In the genomic region with DNA sequence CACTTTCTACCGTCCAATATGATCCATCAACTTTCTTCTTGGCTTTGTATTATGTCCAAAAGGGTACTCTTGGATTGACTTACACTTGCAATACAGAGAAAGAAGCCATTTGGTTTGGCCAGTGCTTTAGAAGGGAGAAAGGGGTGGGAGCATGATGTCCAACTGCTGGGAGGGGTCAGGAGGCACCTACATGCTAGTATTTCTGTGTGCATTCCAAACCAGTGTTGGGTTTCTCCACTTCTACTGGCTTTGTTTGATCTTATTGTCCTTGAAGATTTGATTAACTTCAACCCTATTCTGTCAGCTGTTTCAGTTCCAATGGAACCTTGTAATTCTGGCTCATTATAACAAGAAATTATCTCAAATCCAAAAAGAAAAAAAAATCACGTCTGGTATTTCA, we compare ENCODE assay signal across 19 cellular contexts. TPM values are rescaled to one million over a fixed set of nuclear protein-coding genes. Genes with fewer than 3 reads are reported as not detected.
A peak's percentile ranks its signal among the peaks of the same experiment; 100 is the strongest.
DNase-seq lines count a peak whose midpoint lies in the region; ATAC-seq and TF ChIP-seq lines count a peak whose summit lies in the region.
"Had no signal": no experiment of that assay in that cellular context is flagged by ENCODE, and none has a peak within 500 bp of the region (broad histone marks: within the 10 kb centered on the region; RNA-seq: fewer than 3 reads in every experiment).

No MANE protein-coding gene starts in this region.

- H3K4me3 ChIP-seq in HCT116 (replicated peaks in 1 of 2; ENCODE audit: low read depth in 1 of 2, low read length in 2 of 2) (peak overlapping the region in 1 of 2 experiments; percentile 27; a peak in 1 of 4 replicates), body of pancreas (no peak overlapping the region), psoas muscle (no peak overlapping the region)
- H3K4me3 ChIP-seq: A549; BLaER1 treated with 17β-estradiol and CSF1 and Interleukin-3, amounts not matched to agents 10 nM and 100 nM; GM23248 had no signal

- no peaks in the 10 kb centered on the region for H3K27me3 ChIP-seq in HCT116 (ENCODE audit: insufficient read depth, low read length)
- H3K27me3 ChIP-seq in body of pancreas = no peaks in the 10 kb centered on the region
- no peaks in the 10 kb centered on the region for H3K27me3 ChIP-seq in psoas muscle (ENCODE audit: insufficient read depth in 3 of 3, low read length in 2 of 3)
- H3K27me3 ChIP-seq: BE2C; BLaER1 treated with 17β-estradiol and CSF1 and Interleukin-3, amounts not matched to agents 10 nM and 100 nM had no signal

- intact Hi-C loops in HCT116 (cut with micrococcal nuclease) (no loop called here), body of pancreas (cut with DNase I) (no loop called here), psoas muscle (cut with DNase I) (no loop called here)

- no peaks in the 10 kb centered on the region for H3K9me3 Mint-ChIP-seq in stimulated activated effector memory CD8-positive, alpha-beta T cell treated with anti-CD3 and anti-CD28 coated beads, Interleukin-12 subunit alpha, Interleukin-12 subunit beta, amount 100 ng/mL, for 72 hours
- H3K9me3 Mint-ChIP-seq: CD4-positive, alpha-beta T cell; CD8-positive, alpha-beta memory T cell had no signal

- BruUV-seq in HCT116 (replicated peaks; lab: Mats Ljungman, UMichigan) = no TSS peak

- no peak overlapping the region for H3K27ac Mint-ChIP-seq in stimulated activated effector memory CD8-positive, alpha-beta T cell treated with anti-CD3 and anti-CD28 coated beads, Interleukin-12 subunit alpha, Interleukin-12 subunit beta, amount 100 ng/mL, for 72 hours
- H3K27ac Mint-ChIP-seq: CD14-positive monocyte; CD4-positive, alpha-beta T cell; CD8-positive, alpha-beta memory T cell had no signal

- H3K4me1 ChIP-seq in HCT116 (ENCODE audit: control insufficient read depth in 1 of 2, insufficient read depth in 2 of 2, low read length in 2 of 2) (peaks cover 29 to 48% of the 10 kb centered on the region in 2 experiments), body of pancreas (peaks cover 63% of the 10 kb centered on the region), psoas muscle (peaks cover 71% of the 10 kb centered on the region)
- H3K4me1 ChIP-seq: BE2C had no signal

- no peaks in the 10 kb centered on the region for H3K4me1 Mint-ChIP-seq in stimulated activated effector memory CD8-positive, alpha-beta T cell treated with anti-CD3 and anti-CD28 coated beads, Interleukin-12 subunit alpha, Interleukin-12 subunit beta, amount 100 ng/mL, for 72 hours
- H3K4me1 Mint-ChIP-seq: CD8-positive, alpha-beta memory T cell had no signal

- no peaks in the 10 kb centered on the region for H3K36me3 Mint-ChIP-seq in stimulated activated effector memory CD8-positive, alpha-beta T cell treated with anti-CD3 and anti-CD28 coated beads, Interleukin-12 subunit alpha, Interleukin-12 subunit beta, amount 100 ng/mL, for 72 hours

- WGBS in body of pancreas, 2 donors = 19 to 23% methylated on average over 2 of the region's 2 CpGs
- 21 to 48% (median 24%) methylated on average over 2 of the region's 2 CpGs for WGBS in psoas muscle, 3 donors

- no peaks in the 10 kb centered on the region for H4K20me1 ChIP-seq in HCT116 (ENCODE audit: insufficient read depth)

- H3K36me3 ChIP-seq in HCT116 (ENCODE audit: control insufficient read depth in 1 of 2, insufficient read depth in 2 of 2, low read length in 2 of 2) (no peaks in the 10 kb centered on the region), body of pancreas (replicated peaks in 1 of 2; ENCODE audit: insufficient read depth in 1 of 2, low read depth in 2 of 2) (no peaks in the 10 kb centered on the region), psoas muscle (ENCODE audit: insufficient read depth in 1 of 2, low read depth in 1 of 2) (peaks cover 6 to 9% of the 10 kb centered on the region in 2 donors)
- H3K36me3 ChIP-seq: BE2C had no signal

- RAD21 ChIA-PET in HCT116 (lab: Charles Lee; ENCODE audit: low non-redundant PET in 1 of 2, low total read pairs in 2 of 2, uncharacterized antibody in 2 of 2, unreplicated experiment in 2 of 2) = no interaction called here

- H3K4me3 Mint-ChIP-seq in stimulated activated effector memory CD8-positive, alpha-beta T cell treated with anti-CD3 and anti-CD28 coated beads, Interleukin-12 subunit alpha, Interleukin-12 subunit beta, amount 100 ng/mL, for 72 hours = no peak overlapping the region
- H3K4me3 Mint-ChIP-seq: CD14-positive monocyte; CD4-positive, alpha-beta T cell; CD8-positive, alpha-beta memory T cell had no signal

- no peak for TF ChIP-seq POLR2A in HCT116 (IDR thresholded peaks at IDR 0.05; ENCODE audit: borderline replicate concordance, extremely low read depth, insufficient read depth, insufficient read length)
- no peak for TF ChIP-seq POLR2A in body of pancreas (IDR thresholded peaks at IDR 0.05)

- peak overlapping the region; percentile 69 for H3K4me2 ChIP-seq in HCT116 (ENCODE audit: low read length)
- H3K4me2 ChIP-seq: A549; BLaER1 treated with 17β-estradiol and CSF1 and Interleukin-3, amounts not matched to agents 10 nM and 100 nM had no signal

- no peak overlapping the region for H3K9ac ChIP-seq in HCT116 (ENCODE audit: low read length)
- H3K9ac ChIP-seq: BLaER1 treated with 17β-estradiol and CSF1 and Interleukin-3, amounts not matched to agents 10 nM and 100 nM; GM23248 had no signal

- CTCF ChIA-PET in HCT116 (lab: Charles Lee) = no interaction called here

- POLR2A ChIA-PET in HCT116 (lab: Charles Lee) = no interaction called here

- H3K27ac ChIP-seq in HCT116 (ENCODE audit: low read depth, low read length) (peak overlapping the region; percentile 37; the same call in 1 of the 2 replicates), body of pancreas (peak overlapping the region; percentile 7 to 33 (median 26)), psoas muscle (peak overlapping the region; percentile 75)
- H3K27ac ChIP-seq: A549; BLaER1 treated with 17β-estradiol and CSF1 and Interleukin-3, amounts not matched to agents 10 nM and 100 nM had no signal

- TF ChIP-seq RAD21 in HCT116 (IDR thresholded peaks at IDR 0.05; ENCODE audit: low read depth) = no peak

- H2AFZ ChIP-seq in HCT116 (ENCODE audit: low read depth, low read length, poor library complexity, severe bottlenecking) = no peak overlapping the region
- H2AFZ ChIP-seq: GM23248 had no signal

- no peaks in the 10 kb centered on the region for H3K9me2 ChIP-seq in HCT116 (ENCODE audit: insufficient read depth)

- ATAC-seq in HCT116 (0 out of 2 replicates have a peak, but pooled peaks have one; percentile 29), body of pancreas (peak; percentile 81), psoas muscle (no peak), GM21423 (IDR thresholded peaks at IDR 0.05; ENCODE audit: unreplicated experiment) (no peak)
- ATAC-seq in stimulated activated effector memory CD8-positive, alpha-beta T cell treated with anti-CD3 and anti-CD28 coated beads, Interleukin-12 subunit alpha, Interleukin-12 subunit beta, amount 100 ng/mL, for 72 hours = no peak
- ATAC-seq: A549 had no signal

- TF ChIP-seq CTCF in HCT116 (IDR thresholded peaks at IDR 0.05 in 2 of 3, conservative IDR thresholded peaks at IDR 0.05 in 1 of 3; ENCODE audit: borderline replicate concordance in 1 of 3, insufficient read depth in 1 of 3, low read depth in 2 of 3, low read length in 2 of 3) (no peak), body of pancreas (IDR thresholded peaks at IDR 0.05) (no peak), psoas muscle (IDR thresholded peaks at IDR 0.05) (no peak), GM10266 (IDR thresholded peaks at IDR 0.05; ENCODE audit: control insufficient read depth, insufficient read depth, low read depth, missing control alignments) (no peak)

- H3K9me3 ChIP-seq in HCT116 (ENCODE audit: control insufficient read depth in 1 of 2, insufficient read depth in 1 of 2, low read depth in 1 of 2, low read length in 2 of 2) (no peaks in the 10 kb centered on the region), body of pancreas (no peaks in the 10 kb centered on the region), psoas muscle (no peaks in the 10 kb centered on the region)
- H3K9me3 ChIP-seq: A549, BE2C had no signal

- DNase-seq in HCT116 (ENCODE audit: low read depth, low spot score) (no peak), body of pancreas (peak; percentile 25 to 72 (median 58)), psoas muscle (no peak), GM10266 (ENCODE audit: extremely low spot score) (no peak)
- no peak for DNase-seq in stimulated activated effector memory CD8-positive, alpha-beta T cell treated with anti-CD3 and anti-CD28 coated beads, Interleukin-12 subunit alpha, Interleukin-12 subunit beta, amount 100 ng/mL, for 72 hours (ENCODE audit: low spot score in 2 of 2)
- DNase-seq: 8988T; AML-193; BE2C; CD4-positive, alpha-beta T cell; CD8-positive, alpha-beta memory T cell; DMS 273 treated with DMSO at 0.1 percent for 48 hours; DMS79; GDM1; H7 had no signal

- peaks cover 34% of the 10 kb centered on the region for H3K79me2 ChIP-seq in HCT116 (ENCODE audit: insufficient read depth, low read length)

TF ChIP-seq in HCT116, 20 proteins besides CTCF, POLR2A, EP300 and RAD21 (continues in another document):
- no peak for TF ChIP-seq YY1 (IDR thresholded peaks at IDR 0.05; ENCODE audit: extremely low read depth, insufficient replicate concordance, low read depth, low read length)
- TF ChIP-seq ZNF274 (IDR thresholded peaks at IDR 0.05; ENCODE audit: low read depth, low read length) = no peak
- TF ChIP-seq POLR2AphosphoS5 (IDR thresholded peaks at IDR 0.05; ENCODE audit: low read depth, low read length) = no peak
- no peak for TF ChIP-seq CEBPB (IDR thresholded peaks at IDR 0.05; ENCODE audit: low read depth)
- TF ChIP-seq EZH2phosphoT487 (IDR thresholded peaks at IDR 0.05; ENCODE audit: borderline replicate concordance) = no peak
- TF ChIP-seq CBX3 (IDR thresholded peaks at IDR 0.05; ENCODE audit: low read depth) = no peak
- no peak for TF ChIP-seq SP1 (IDR thresholded peaks at IDR 0.05; ENCODE audit: low read depth)
- TF ChIP-seq ELF1 (IDR thresholded peaks at IDR 0.05; ENCODE audit: borderline replicate concordance, low read depth) = no peak
- TF ChIP-seq EZH2 (IDR thresholded peaks at IDR 0.05) = no peak
- TF ChIP-seq, protein P1, sequence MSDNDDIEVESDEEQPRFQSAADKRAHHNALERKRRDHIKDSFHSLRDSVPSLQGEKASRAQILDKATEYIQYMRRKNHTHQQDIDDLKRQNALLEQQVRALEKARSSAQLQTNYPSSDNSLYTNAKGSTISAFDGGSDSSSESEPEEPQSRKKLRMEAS (IDR thresholded peaks at IDR 0.05) = no peak
- TF ChIP-seq SIN3A (IDR thresholded peaks at IDR 0.05; ENCODE audit: low read depth) = no peak

RNA-seq across cellular contexts. Expression of a gene that starts 27.6 kb away (rescaled TPM):
- total RNA-seq in HCT116 (2021; ENCODE audit: unreplicated experiment) = 56.0 TPM
- polyA plus RNA-seq in HCT116 (2012) = 92.6 and 95.7 TPM in 2 replicates
- 10 to 100 TPM; 56.8 to 97.2 TPM for total RNA-seq in body of pancreas
- total RNA-seq in psoas muscle = 100 to 1,000 TPM; 193 to 408 (median 285) TPM
- 100 to 1,000 TPM; 217 to 601 (median 297) TPM for polyA plus RNA-seq in psoas muscle

Comparison
In these comparisons a context has a peak if more than half of its experiments do, and no peak if none do; other contexts are left out.
1. ATAC-seq: peak in HCT116 (single experiment) and body of pancreas (single experiment); none in psoas muscle (0 of 4), stimulated activated effector memory CD8-positive, alpha-beta T cell treated with anti-CD3 and anti-CD28 coated beads, Interleukin-12 subunit alpha, Interleukin-12 subunit beta, amount 100 ng/mL, for 72 hours (single experiment) and GM21423 (single experiment).
2. DNase-seq: peak in body of pancreas (4 of 4); none in HCT116 (single experiment), psoas muscle (0 of 2), stimulated activated effector memory CD8-positive, alpha-beta T cell treated with anti-CD3 and anti-CD28 coated beads, Interleukin-12 subunit alpha, Interleukin-12 subunit beta, amount 100 ng/mL, for 72 hours (0 of 2) and GM10266 (single experiment).
3. Peak in every context shown above with its lines, with median percentiles within 50 percentile points of each other: H3K27ac ChIP-seq.